In the genomic region with DNA sequence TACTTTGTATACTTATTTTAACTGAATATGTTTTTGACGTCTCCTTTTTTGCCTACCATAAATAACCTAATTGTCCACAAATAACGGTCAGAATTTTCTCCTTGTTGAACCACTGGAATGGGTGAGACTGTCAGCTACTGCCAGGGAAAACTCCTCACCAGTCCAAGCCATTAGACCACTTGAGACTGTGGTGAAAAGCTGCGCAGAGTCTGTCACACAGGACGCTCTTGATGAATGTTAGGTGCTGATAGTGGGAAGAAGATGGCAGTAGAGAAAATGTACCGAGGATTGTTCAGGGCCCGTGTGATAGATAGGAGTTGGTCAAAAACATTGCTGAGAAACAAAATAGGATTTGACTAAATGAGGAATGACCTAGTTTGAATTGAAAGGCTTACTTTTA, we compare ENCODE assay signal across 29 cellular contexts.
"Had no signal": no experiment of that assay in that cellular context is flagged by ENCODE, and none has a peak within 500 bp of the region (broad histone marks: within the 10 kb centered on the region; RNA-seq: fewer than 3 reads in every experiment).

No MANE protein-coding gene starts in this region.

- H3K36me3 ChIP-seq: breast epithelium had no signal

- H3K27ac ChIP-seq: adrenal gland, breast epithelium, SK-N-MC had no signal

- FAIRE-seq: TTC549 had no signal

- H3K27ac Mint-ChIP-seq: activated CD4-positive, alpha-beta memory T cell treated with anti-CD3 and anti-CD28 coated beads, Interleukin-2, amount 10 ng/mL, durations not matched to agents 7 days and 5 days; activated CD4-positive, alpha-beta T cell treated with anti-CD3 and anti-CD28 coated beads for 36 hours; activated naive CD8-positive, alpha-beta T cell treated with anti-CD3 and anti-CD28 coated beads, Interleukin-2, amount 10 ng/mL, durations not matched to agents 7 days and 5 days; activated T-helper 17 cell treated with anti-CD3 and anti-CD28 coated beads, Interleukin-2, amount 50 U/mL, for 72 hours; IgD-negative memory B cell; T-cell had no signal

- H3K27me3 ChIP-seq: adrenal gland, breast epithelium had no signal

- ATAC-seq: activated CD4-positive, alpha-beta T cell treated with anti-CD3 and anti-CD28 coated beads for 36 hours; activated T-helper 17 cell treated with anti-CD3 and anti-CD28 coated beads, Interleukin-2, amount 50 U/mL, for 72 hours; T-cell had no signal

- H3K4me3 ChIP-seq: adrenal gland, breast epithelium, SK-N-MC had no signal

- H3K4me1 ChIP-seq: adrenal gland, breast epithelium had no signal

- H3K27me3 Mint-ChIP-seq: activated CD4-positive, alpha-beta memory T cell treated with anti-CD3 and anti-CD28 coated beads, Interleukin-2, amount 10 ng/mL, durations not matched to agents 7 days and 5 days; activated CD4-positive, alpha-beta T cell treated with anti-CD3 and anti-CD28 coated beads for 36 hours; activated naive CD8-positive, alpha-beta T cell treated with anti-CD3 and anti-CD28 coated beads, Interleukin-2, amount 10 ng/mL, durations not matched to agents 7 days and 5 days; activated T-helper 17 cell treated with anti-CD3 and anti-CD28 coated beads, Interleukin-2, amount 50 U/mL, for 72 hours; IgD-negative memory B cell; T-cell had no signal

- DNase-seq: activated CD4-positive, alpha-beta memory T cell treated with anti-CD3 and anti-CD28 coated beads, Interleukin-2, amount 10 ng/mL, durations not matched to agents 7 days and 5 days; activated CD4-positive, alpha-beta T cell treated with anti-CD3 and anti-CD28 coated beads for 36 hours; activated CD4-positive, alpha-beta T cell treated with anti-CD3 and anti-CD28 coated beads, Interleukin-2, amount 50 U/mL, for 1 hour; activated CD4-positive, CD25-positive, alpha-beta regulatory T cell; activated gamma-delta T cell treated with Interleukin-2 at 50 U/mL for 16 hours; activated naive CD4-positive, alpha-beta T cell treated with anti-CD3 and anti-CD28 coated beads, Interleukin-2, amount 50 U/mL, for 16 hours; activated naive CD8-positive, alpha-beta T cell treated with anti-CD3 and anti-CD28 coated beads, Interleukin-2, amount 10 ng/mL, durations not matched to agents 7 days and 5 days; activated T-cell treated with anti-CD3 and anti-CD28 coated beads for 4 hours; activated T-cell treated with anti-CD3 and anti-CD28 coated beads, Interleukin-2, amount 50 U/mL, for 48 hours; adrenal gland; aorta; KG1; NCI-H1092; NCI-H1417 treated with DMSO at 0.1 percent for 48 hours; NCI-H1694; NCI-H2029; NCI-H2107; NCI-H345; NCI-H510A; NCI-H526 treated with DMSO at 0.1 percent for 48 hours; NCI-H82; T-cell; T-helper 2 cell; T1000 had no signal

- H3K4me1 Mint-ChIP-seq: activated CD4-positive, alpha-beta memory T cell treated with anti-CD3 and anti-CD28 coated beads, Interleukin-2, amount 10 ng/mL, durations not matched to agents 7 days and 5 days; activated CD4-positive, alpha-beta T cell treated with anti-CD3 and anti-CD28 coated beads for 36 hours; activated naive CD8-positive, alpha-beta T cell treated with anti-CD3 and anti-CD28 coated beads, Interleukin-2, amount 10 ng/mL, durations not matched to agents 7 days and 5 days; activated T-helper 17 cell treated with anti-CD3 and anti-CD28 coated beads, Interleukin-2, amount 50 U/mL, for 72 hours; IgD-negative memory B cell; T-cell had no signal

- H3K4me3 Mint-ChIP-seq: activated CD4-positive, alpha-beta memory T cell treated with anti-CD3 and anti-CD28 coated beads, Interleukin-2, amount 10 ng/mL, durations not matched to agents 7 days and 5 days; activated CD4-positive, alpha-beta T cell treated with anti-CD3 and anti-CD28 coated beads for 36 hours; activated naive CD8-positive, alpha-beta T cell treated with anti-CD3 and anti-CD28 coated beads, Interleukin-2, amount 10 ng/mL, durations not matched to agents 7 days and 5 days; activated T-helper 17 cell treated with anti-CD3 and anti-CD28 coated beads, Interleukin-2, amount 50 U/mL, for 72 hours; IgD-negative memory B cell; T-cell had no signal

- H3K9me3 ChIP-seq: adrenal gland, breast epithelium had no signal

- H3K9me3 Mint-ChIP-seq: activated CD4-positive, alpha-beta memory T cell treated with anti-CD3 and anti-CD28 coated beads, Interleukin-2, amount 10 ng/mL, durations not matched to agents 7 days and 5 days; activated naive CD8-positive, alpha-beta T cell treated with anti-CD3 and anti-CD28 coated beads, Interleukin-2, amount 10 ng/mL, durations not matched to agents 7 days and 5 days; activated T-helper 17 cell treated with anti-CD3 and anti-CD28 coated beads, Interleukin-2, amount 50 U/mL, for 72 hours; IgD-negative memory B cell; T-cell had no signal
